Comparison of ENCODE assay signal across 13 cellular contexts in the genomic region with DNA sequence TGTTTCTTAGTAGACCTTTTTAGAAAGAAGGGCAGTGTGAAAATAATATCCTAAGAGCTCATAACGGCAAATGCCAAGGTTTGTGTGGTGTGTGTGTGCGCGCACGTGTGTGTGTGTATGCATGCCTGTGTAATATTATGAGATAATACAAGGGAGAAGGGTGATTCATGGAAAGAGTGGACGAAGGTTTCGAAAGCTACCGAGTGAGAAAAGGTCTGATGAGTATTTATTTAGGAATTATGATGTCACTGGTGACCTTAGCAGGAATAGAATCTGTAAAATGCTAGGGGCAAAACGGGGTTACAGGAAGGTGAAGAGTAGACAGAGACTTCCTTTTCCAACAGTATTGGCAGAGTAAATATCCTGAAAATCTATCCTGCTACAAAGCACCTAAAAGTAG.
DNase-seq lines count a peak whose midpoint lies in the region; ATAC-seq and TF ChIP-seq lines count a peak whose summit lies in the region.
"Had no signal": no experiment of that assay in that cellular context is flagged by ENCODE, and none has a peak within 500 bp of the region (broad histone marks: within the 10 kb centered on the region; RNA-seq: fewer than 3 reads in every experiment).

No MANE protein-coding gene starts in this region.

- TF ChIP-seq CTCF in Panc1 (IDR thresholded peaks at IDR 0.05) (no peak), epithelial cell of proximal tubule (conservative IDR thresholded peaks at IDR 0.05; ENCODE audit: low read depth, low read length) (no peak)

- no peak overlapping the region for H3K27ac ChIP-seq in Panc1 (ENCODE audit: low read length)
- H3K27ac ChIP-seq: esophagus muscularis mucosa had no signal

- peak; percentile 70 for DNase-seq in GM04503 (ENCODE audit: low read depth)
- peak; percentile 64 for DNase-seq in Panc1 (ENCODE audit: low read depth, low spot score)
- peak; percentile 93 for DNase-seq in epithelial cell of proximal tubule (ENCODE audit: low read depth)
- peak; percentile 78 for DNase-seq in skeletal muscle cell (ENCODE audit: low read depth)
- DNase-seq in NCI-H748 treated with DMSO at 0.1 percent for 48 hours (lab: John Stamatoyannopoulos, UW): no peak
- no peak for DNase-seq in stimulated activated CD4-positive, alpha-beta T cell treated with anti-CD3 and anti-CD28 coated beads, Interleukin-4, amount 100 ng/mL, for 4 hours
- no peak for DNase-seq in immature natural killer cell
- DNase-seq: activated CD4-positive, alpha-beta T cell treated with anti-CD3 and anti-CD28 coated beads for 1 hour; small intestine; stimulated activated naive CD8-positive, alpha-beta T cell treated with anti-CD3 and anti-CD28 coated beads, Interleukin-15, Interleukin-2, amounts not matched to agents 100 U/mL and 50 U/mL, for 24 hours had no signal

- H3K27me3 ChIP-seq in Panc1 (ENCODE audit: control insufficient read depth, insufficient read depth, low read length): no peaks in the 10 kb centered on the region
- H3K27me3 ChIP-seq: esophagus muscularis mucosa had no signal

- BruUV-seq in Panc1 (replicated peaks; lab: Mats Ljungman, UMichigan): no TSS peak

- no peaks in the 10 kb centered on the region for H3K36me3 ChIP-seq in Panc1 (ENCODE audit: control insufficient read depth, insufficient read depth, low read length)
- H3K36me3 ChIP-seq: esophagus muscularis mucosa had no signal

- H3K9me3 ChIP-seq in Panc1 (ENCODE audit: control insufficient read depth, insufficient read depth, low read depth, low read length): no peaks in the 10 kb centered on the region
- H3K9me3 ChIP-seq: esophagus muscularis mucosa had no signal

- in situ Hi-C loops in Panc1 (cut with HindIII; ENCODE audit: low pct_unique_long_range_greater_than_20kb, low sequenced_read_pairs): no loop called here

- peaks cover 0 to 5% (median 0%) of the 10 kb centered on the region in 3 donors for H3K27me3 Mint-ChIP-seq in immature natural killer cell (ENCODE audit: low read depth in 3 of 3)

- CTCF ChIA-PET in Panc1 (lab: Charles Lee): no interaction called here

- H3K4me1 Mint-ChIP-seq in immature natural killer cell: no peaks in the 10 kb centered on the region

- no peaks in the 10 kb centered on the region for H3K36me3 Mint-ChIP-seq in immature natural killer cell
- H3K36me3 Mint-ChIP-seq: activated naive CD4-positive, alpha-beta T cell treated with anti-CD3 and anti-CD28 coated beads, Interleukin-2, amount 50 U/mL, for 24 hours had no signal

- no peak overlapping the region for H3K4me3 ChIP-seq in Panc1 (ENCODE audit: low read depth in 2 of 2, low read length in 2 of 2)
- H3K4me3 ChIP-seq in epithelial cell of proximal tubule (ENCODE audit: low read depth, low read length): no peak overlapping the region
- no peak overlapping the region for H3K4me3 ChIP-seq in skeletal muscle cell (ENCODE audit: low read depth, low read length)
- H3K4me3 ChIP-seq: esophagus muscularis mucosa had no signal

- no peak overlapping the region for H3K4me3 Mint-ChIP-seq in immature natural killer cell
- H3K4me3 Mint-ChIP-seq: activated naive CD4-positive, alpha-beta T cell treated with anti-CD3 and anti-CD28 coated beads, Interleukin-2, amount 50 U/mL, for 24 hours had no signal

- H3K9me3 Mint-ChIP-seq in immature natural killer cell: peaks cover 0 to 4% (median 0%) of the 10 kb centered on the region in 6 donors
- H3K9me3 Mint-ChIP-seq: activated naive CD4-positive, alpha-beta T cell treated with anti-CD3 and anti-CD28 coated beads, Interleukin-2, amount 50 U/mL, for 24 hours had no signal

- H3K4me1 ChIP-seq in Panc1 (ENCODE audit: control insufficient read depth, insufficient read depth, low read length): peaks cover 8% of the 10 kb centered on the region

- no peak overlapping the region for H3K27ac Mint-ChIP-seq in immature natural killer cell
- H3K27ac Mint-ChIP-seq: activated naive CD4-positive, alpha-beta T cell treated with anti-CD3 and anti-CD28 coated beads, Interleukin-2, amount 50 U/mL, for 24 hours had no signal

- POLR2A ChIA-PET in Panc1 (lab: Charles Lee): no interaction called here

- intact Hi-C loops in Panc1 (cut with micrococcal nuclease; ENCODE audit: unreplicated experiment): no loop called here

- ATAC-seq in Panc1 (no peak), HG03135 (IDR thresholded peaks at IDR 0.05; ENCODE audit: unreplicated experiment) (no peak)
- ATAC-seq: stimulated activated naive CD8-positive, alpha-beta T cell treated with anti-CD3 and anti-CD28 coated beads, Interleukin-15, Interleukin-2, amounts not matched to agents 100 U/mL and 50 U/mL, for 24 hours had no signal

Comparison
In these comparisons a context has a peak if more than half of its experiments do, and no peak if none do; other contexts are left out.
1. DNase-seq: peak in GM04503 (single experiment), Panc1 (single experiment), epithelial cell of proximal tubule (single experiment) and skeletal muscle cell (single experiment); none in NCI-H748 treated with DMSO at 0.1 percent for 48 hours (single experiment), stimulated activated CD4-positive, alpha-beta T cell treated with anti-CD3 and anti-CD28 coated beads, Interleukin-4, amount 100 ng/mL, for 4 hours (0 of 2) and immature natural killer cell (0 of 3).